8 cellular contexts compared by ENCODE assay signal in the genomic region with DNA sequence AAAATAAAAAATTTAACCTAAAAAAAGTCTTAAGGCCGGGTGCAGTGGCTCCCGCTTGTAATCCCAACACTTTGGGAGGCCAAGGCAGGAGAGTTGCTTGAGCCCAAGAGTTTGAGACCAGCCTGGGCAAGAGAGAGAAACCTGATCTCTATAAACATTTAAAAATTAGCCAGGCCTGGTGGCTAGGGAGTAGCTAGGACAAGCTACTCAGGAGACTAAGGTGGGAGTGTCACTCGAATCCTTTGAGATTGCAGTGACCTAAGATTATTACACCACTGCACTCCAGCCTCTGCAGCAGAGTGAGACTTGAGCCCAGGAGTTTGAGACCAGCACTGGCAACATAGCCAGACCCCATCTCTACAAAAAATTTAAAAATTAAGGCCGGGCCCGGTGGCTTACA. TPM values are rescaled to one million over a fixed set of nuclear protein-coding genes. Genes with fewer than 3 reads are reported as not detected.
DNase-seq lines count a peak whose midpoint lies in the region; ATAC-seq and TF ChIP-seq lines count a peak whose summit lies in the region.

No MANE protein-coding gene starts in this region.

- H3K36me3 Mint-ChIP-seq in activated T-cell treated with anti-CD3 and anti-CD28 coated beads, Interleukin-2, amount 50 U/mL, for 72 hours (ENCODE audit: insufficient read depth in 2 of 2) = peaks cover 10 to 12% of the 10 kb centered on the region in 2 donors
- H3K36me3 Mint-ChIP-seq in activated naive CD8-positive, alpha-beta T cell treated with anti-CD3 and anti-CD28 coated beads for 36 hours = peaks cover 29% of the 10 kb centered on the region

- H3K9me3 Mint-ChIP-seq in activated T-cell treated with anti-CD3 and anti-CD28 coated beads, Interleukin-2, amount 50 U/mL, for 72 hours = no peaks in the 10 kb centered on the region
- no peaks in the 10 kb centered on the region for H3K9me3 Mint-ChIP-seq in activated naive CD8-positive, alpha-beta T cell treated with anti-CD3 and anti-CD28 coated beads for 36 hours

- peaks cover 17 to 55% (median 37%) of the 10 kb centered on the region in 3 donors for H3K36me3 ChIP-seq in tibial artery

- H3K27ac Mint-ChIP-seq in activated T-cell treated with anti-CD3 and anti-CD28 coated beads, Interleukin-2, amount 50 U/mL, for 72 hours = peak overlapping the region; percentile 98
- H3K27ac Mint-ChIP-seq in activated naive CD8-positive, alpha-beta T cell treated with anti-CD3 and anti-CD28 coated beads for 36 hours = no peak overlapping the region

- no peaks in the 10 kb centered on the region for H3K27me3 Mint-ChIP-seq in activated T-cell treated with anti-CD3 and anti-CD28 coated beads, Interleukin-2, amount 50 U/mL, for 72 hours (ENCODE audit: low read depth)
- peaks cover 9% of the 10 kb centered on the region for H3K27me3 Mint-ChIP-seq in activated naive CD8-positive, alpha-beta T cell treated with anti-CD3 and anti-CD28 coated beads for 36 hours

- no peaks in the 10 kb centered on the region for H3K9me3 ChIP-seq in tibial artery

- in situ Hi-C loops in GM13977 (cut with MboI; ENCODE audit: low pct_unique_long_range_greater_than_20kb, low sequenced_read_pairs, unreplicated experiment) = loop anchor here (10.0 kb wide), 1 partner anchor 106 kb away; no protein-coding TSS in a partner anchor

- no peak for DNase-seq in activated T-cell treated with anti-CD3 and anti-CD28 coated beads, Interleukin-2, amount 50 U/mL, for 72 hours
- DNase-seq in activated T-cell treated with anti-CD3 and anti-CD28 coated beads, Interleukin-2, amount 50 U/mL, for 48 hours = no peak
- no peak for DNase-seq in activated naive CD8-positive, alpha-beta T cell treated with anti-CD3 and anti-CD28 coated beads for 36 hours
- DNase-seq in left kidney (ENCODE audit: low read depth, low spot score) (peak; percentile 35), tibial artery (no peak), GM13977 (ENCODE audit: low spot score) (no peak)
- DNase-seq in stimulated activated CD4-positive, alpha-beta T cell treated with anti-CD3 and anti-CD28 coated beads, Interleukin-4, amount 100 ng/mL, for 4 hours = no peak

- TF ChIP-seq CTCF in tibial artery (IDR thresholded peaks at IDR 0.05) (no peak), GM13977 (IDR thresholded peaks at IDR 0.05; ENCODE audit: extremely low read depth, insufficient read depth, missing control alignments) (no peak)

- H3K27ac ChIP-seq in tibial artery = peak overlapping the region; percentile 88 to 91

- intact Hi-C loops in tibial artery (cut with DNase I; ENCODE audit: low total_unique reads) = loop anchor here (5.0 kb wide), 1 partner anchor 41 kb away; a partner anchor contains a TSS

- peak overlapping the region; percentile 29 to 88 for H3K4me3 Mint-ChIP-seq in activated T-cell treated with anti-CD3 and anti-CD28 coated beads, Interleukin-2, amount 50 U/mL, for 72 hours
- H3K4me3 Mint-ChIP-seq in activated naive CD8-positive, alpha-beta T cell treated with anti-CD3 and anti-CD28 coated beads for 36 hours = peak overlapping the region; percentile 97

- peaks cover 67% of the 10 kb centered on the region for H3K4me1 Mint-ChIP-seq in activated T-cell treated with anti-CD3 and anti-CD28 coated beads, Interleukin-2, amount 50 U/mL, for 72 hours (ENCODE audit: low read depth)
- peaks cover 46% of the 10 kb centered on the region for H3K4me1 Mint-ChIP-seq in activated naive CD8-positive, alpha-beta T cell treated with anti-CD3 and anti-CD28 coated beads for 36 hours

- no peaks in the 10 kb centered on the region for H3K27me3 ChIP-seq in tibial artery

- peak overlapping the region; percentile 69 to 70 for H3K4me3 ChIP-seq in tibial artery

- peaks cover 4 to 40% (median 32%) of the 10 kb centered on the region in 4 donors for H3K4me1 ChIP-seq in tibial artery

- ATAC-seq in activated T-cell treated with anti-CD3 and anti-CD28 coated beads, Interleukin-2, amount 50 U/mL, for 72 hours (replicated peaks in 1 of 2) = no peak
- no peak for ATAC-seq in HG03159 (IDR thresholded peaks at IDR 0.05; ENCODE audit: unreplicated experiment)

RNA-seq across cellular contexts. Expression of a gene that starts 1.1 kb away (rescaled TPM):
- 10 to 100 TPM; 28.8 to 33.4 TPM for total RNA-seq in activated T-cell treated with anti-CD3 and anti-CD28 coated beads, Interleukin-2, amount 50 U/mL, for 72 hours
- total RNA-seq in activated naive CD8-positive, alpha-beta T cell treated with anti-CD3 and anti-CD28 coated beads for 36 hours = 10 to 100 TPM; 19.1 to 20.5 TPM

RNA-seq across cellular contexts. Expression of a gene that starts 42.6 kb away (rescaled TPM):
- total RNA-seq in activated T-cell treated with anti-CD3 and anti-CD28 coated beads, Interleukin-2, amount 50 U/mL, for 72 hours = 10 to 100 TPM; 93.5 to 94.2 TPM
- 100 to 1,000 TPM; 152 to 154 TPM for total RNA-seq in activated naive CD8-positive, alpha-beta T cell treated with anti-CD3 and anti-CD28 coated beads for 36 hours

RNA-seq across cellular contexts. Expression of a gene that starts 46.9 kb away (rescaled TPM):
- total RNA-seq in activated T-cell treated with anti-CD3 and anti-CD28 coated beads, Interleukin-2, amount 50 U/mL, for 72 hours = 100 to 1,000 TPM; 276 to 351 TPM
- total RNA-seq in activated naive CD8-positive, alpha-beta T cell treated with anti-CD3 and anti-CD28 coated beads for 36 hours = 100 to 1,000 TPM; 255 to 259 TPM

RNA-seq across cellular contexts. Expression of a gene that starts 52.9 kb away (rescaled TPM):
- total RNA-seq in activated T-cell treated with anti-CD3 and anti-CD28 coated beads, Interleukin-2, amount 50 U/mL, for 72 hours = 1 to 10 TPM; 6.4 to 7.7 TPM
- total RNA-seq in activated naive CD8-positive, alpha-beta T cell treated with anti-CD3 and anti-CD28 coated beads for 36 hours = 1 to 10 TPM; 6.4 to 8.1 TPM
